ENCODE assay signal across 23 cellular contexts in genomic region chr9:135783540-135784245, GRCh38.
A peak's percentile ranks its signal among the peaks of the same experiment; 100 is the strongest.
DNase-seq lines count a peak whose midpoint lies in the region; TF ChIP-seq lines count a peak whose summit lies in the region.
"Had no signal": no experiment of that assay in that cellular context is flagged by ENCODE, and none has a peak within 500 bp of the region (broad histone marks: within the 10 kb centered on the region; RNA-seq: fewer than 3 reads in every experiment).

No MANE protein-coding gene starts in this region.

- POLR2A ChIA-PET in GM10248 (lab: Yijun Ruan, JAX) = no interaction called here

- no peaks in the 10 kb centered on the region for H3K9me3 ChIP-seq in smooth muscle cell (replicated peaks; ENCODE audit: low read depth)
- H3K9me3 ChIP-seq: BLaER1 treated with 17β-estradiol and CSF1 and Interleukin-3, amounts not matched to agents 10 nM and 100 nM had no signal

- H3K4me3 ChIP-seq in WI38 (ENCODE audit: low read depth, low read length) (no peak overlapping the region), dorsolateral prefrontal cortex (no peak overlapping the region), smooth muscle cell (no peak overlapping the region)
- H3K4me3 ChIP-seq: BLaER1 treated with 17β-estradiol and CSF1 and Interleukin-3, amounts not matched to agents 10 nM and 100 nM; K562 had no signal

- H4K20me1 ChIP-seq in smooth muscle cell (ENCODE audit: low read depth) = no peaks in the 10 kb centered on the region

- intact Hi-C loops in dorsolateral prefrontal cortex (cut with DNase I) = no loop called here

- H3K27me3 ChIP-seq in dorsolateral prefrontal cortex = no peaks in the 10 kb centered on the region
- no peaks in the 10 kb centered on the region for H3K27me3 ChIP-seq in smooth muscle cell (ENCODE audit: low read depth)
- H3K27me3 ChIP-seq: BLaER1 treated with 17β-estradiol and CSF1 and Interleukin-3, amounts not matched to agents 10 nM and 100 nM had no signal

- WGBS in smooth muscle cell (ENCODE audit: low lambda C conversion rate) = 92% methylated on average over 30 of the region's 30 CpGs

- CTCF ChIA-PET in GM10248 (lab: Yijun Ruan, JAX) = no interaction called here

- in situ Hi-C loops in KBM-7 (cut with MboI; ENCODE audit: low pct_unique_long_range_greater_than_20kb, low sequenced_read_pairs) = no loop called here

- H3K9ac ChIP-seq in smooth muscle cell (ENCODE audit: low read depth) = no peak overlapping the region
- H3K9ac ChIP-seq: BLaER1 treated with 17β-estradiol and CSF1 and Interleukin-3, amounts not matched to agents 10 nM and 100 nM had no signal

- H3K4me2 ChIP-seq in smooth muscle cell = no peak overlapping the region
- H3K4me2 ChIP-seq: BLaER1 treated with 17β-estradiol and CSF1 and Interleukin-3, amounts not matched to agents 10 nM and 100 nM had no signal

- H3F3A ChIP-seq in smooth muscle cell (ENCODE audit: low read depth) = no peaks in the 10 kb centered on the region

- H2AFZ ChIP-seq in smooth muscle cell (ENCODE audit: low read depth) = no peak overlapping the region

- H3K27ac ChIP-seq in 22Rv1 = no peak overlapping the region
- no peak overlapping the region for H3K27ac ChIP-seq in dorsolateral prefrontal cortex
- no peak overlapping the region for H3K27ac ChIP-seq in smooth muscle cell (ENCODE audit: low read depth)
- H3K27ac ChIP-seq: BLaER1 treated with 17β-estradiol and CSF1 and Interleukin-3, amounts not matched to agents 10 nM and 100 nM; HL-60; RWPE1 had no signal

- TF ChIP-seq CTCF in 22Rv1 (IDR thresholded peaks at IDR 0.05) (0 out of 2 replicates have a peak, but pooled peaks have one; percentile 11), WI38 (IDR thresholded peaks at IDR 0.05; ENCODE audit: low read depth, low read length) (0 out of 2 replicates have a peak, but pooled peaks have one; percentile 8), GM10248 (IDR thresholded peaks at IDR 0.05; ENCODE audit: control extremely low read depth, extremely low read depth, low read depth, missing control alignments) (no peak), dorsolateral prefrontal cortex (IDR thresholded peaks at IDR 0.05 in 54 of 56, conservative IDR thresholded peaks at IDR 0.05 in 2 of 56; ENCODE audit: low read depth in 1 of 56, partially characterized antibody in 56 of 56) (no peak), smooth muscle cell (IDR thresholded peaks at IDR 0.05; ENCODE audit: borderline replicate concordance, insufficient read depth, poor library complexity, severe bottlenecking) (no peak)

- H3K36me3 ChIP-seq in smooth muscle cell (ENCODE audit: low read depth) = no peaks in the 10 kb centered on the region
- H3K36me3 ChIP-seq: BLaER1 treated with 17β-estradiol and CSF1 and Interleukin-3, amounts not matched to agents 10 nM and 100 nM had no signal

- H3K4me1 ChIP-seq in smooth muscle cell (ENCODE audit: low read depth) = no peaks in the 10 kb centered on the region

- no peaks in the 10 kb centered on the region for H3K79me2 ChIP-seq in smooth muscle cell (ENCODE audit: low read depth)

- DNase-seq in ELR (ENCODE audit: low read depth) = peak; percentile 10
- peak; percentile 72 for DNase-seq in HuH-7 (ENCODE audit: low spot score)
- no peak for DNase-seq in GM10248 (ENCODE audit: extremely low spot score)
- DNase-seq in dorsolateral prefrontal cortex = no peak
- DNase-seq in smooth muscle cell (lab: John Stamatoyannopoulos, UW; ENCODE audit: unreplicated experiment) = no peak
- DNase-seq in KBM-7 = no peak
- DNase-seq: CD8-positive, alpha-beta memory T cell; DND-41; GDM1; NCI-H1105 treated with DMSO at 0.1 percent for 48 hours; NCI-H1694 treated with DMSO at 0.1 percent for 48 hours; NCI-H2107; NCI-H226; NCI-H524; NCI-H82; OCI-M1; SIG-M5 had no signal

Comparison
In these comparisons a context has a peak if more than half of its experiments do, and no peak if none do; other contexts are left out.
1. CTCF ChIP-seq: peak in 22Rv1 (single experiment) and WI38 (single experiment); none in GM10248 (single experiment), dorsolateral prefrontal cortex (0 of 56) and smooth muscle cell (single experiment).
2. DNase-seq: peak in ELR (single experiment) and HuH-7 (single experiment); none in GM10248 (single experiment), dorsolateral prefrontal cortex (0 of 10), smooth muscle cell (single experiment) and KBM-7 (single experiment).